Comparison of ENCODE assay signal across 19 cellular contexts in genomic region chr6:79694623-79695311, GRCh38.
A peak's percentile ranks its signal among the peaks of the same experiment; 100 is the strongest.
DNase-seq lines count a peak whose midpoint lies in the region; TF ChIP-seq lines count a peak whose summit lies in the region.
"Had no signal": no experiment of that assay in that cellular context is flagged by ENCODE, and none has a peak within 500 bp of the region (broad histone marks: within the 10 kb centered on the region; RNA-seq: fewer than 3 reads in every experiment).

No MANE protein-coding gene starts in this region.

- H3K9me3 Mint-ChIP-seq in type B pancreatic cell, result no peaks in the 10 kb centered on the region
- H3K9me3 Mint-ChIP-seq: activated naive CD4-positive, alpha-beta T cell treated with anti-CD3 and anti-CD28 coated beads, Interleukin-2, amount 50 U/mL, for 24 hours; activated T-cell treated with anti-CD3 and anti-CD28 coated beads, Interleukin-2, amount 50 U/mL, for 4 hours; central memory CD8-positive, alpha-beta T cell had no signal

- no peak overlapping the region for H3K18ac ChIP-seq in mesenchymal stem cell (ENCODE audit: low read depth in 1 of 2, low read length in 2 of 2)

- no peak overlapping the region for H3K4me2 ChIP-seq in hepatocyte
- no peak overlapping the region for H3K4me2 ChIP-seq in mesenchymal stem cell (ENCODE audit: low read length, poor library complexity, severe bottlenecking)
- H3K4me2 ChIP-seq: PC-9 had no signal

- in situ Hi-C loops in astrocyte of the cerebellum (cut with HindIII; ENCODE audit: low sequenced_read_pairs), result no loop called here

- H3K4me3 ChIP-seq in HFF-Myc (replicated peaks; ENCODE audit: low read depth, low read length) (no peak overlapping the region), astrocyte of the cerebellum (ENCODE audit: low read depth, low read length) (no peak overlapping the region), hepatocyte (no peak overlapping the region), mesenchymal stem cell (ENCODE audit: insufficient read depth in 1 of 2, low read depth in 1 of 2, low read length in 2 of 2) (no peak overlapping the region)
- H3K4me3 ChIP-seq: gastrocnemius medialis, PC-9 had no signal

- H3K9ac ChIP-seq in mesenchymal stem cell (ENCODE audit: low read length), result no peak overlapping the region

- no peak overlapping the region for H4K8ac ChIP-seq in mesenchymal stem cell (ENCODE audit: low read length)

- H3K4me1 ChIP-seq in hepatocyte (ENCODE audit: insufficient read depth) (no peaks in the 10 kb centered on the region), mesenchymal stem cell (ENCODE audit: control insufficient read depth, insufficient read depth, low read depth, low read length) (no peaks in the 10 kb centered on the region)
- H3K4me1 ChIP-seq: gastrocnemius medialis had no signal

- no peaks in the 10 kb centered on the region for H3K36me3 ChIP-seq in hepatocyte (replicated peaks; ENCODE audit: insufficient read depth, low read depth)
- H3K36me3 ChIP-seq in mesenchymal stem cell (ENCODE audit: control insufficient read depth in 1 of 2, insufficient read depth in 2 of 2, low read depth in 1 of 2, low read length in 2 of 2), result no peaks in the 10 kb centered on the region

- H3K36me3 Mint-ChIP-seq in type B pancreatic cell, result peaks cover 21% of the 10 kb centered on the region
- H3K36me3 Mint-ChIP-seq: activated naive CD4-positive, alpha-beta T cell treated with anti-CD3 and anti-CD28 coated beads, Interleukin-2, amount 50 U/mL, for 24 hours; CD14-positive monocyte had no signal

- H3K4ac ChIP-seq in mesenchymal stem cell (ENCODE audit: low read depth in 1 of 2, low read length in 2 of 2), result no peak overlapping the region

- H3K79me1 ChIP-seq in mesenchymal stem cell (replicated peaks; ENCODE audit: low read length, poor library complexity, severe bottlenecking), result no peaks in the 10 kb centered on the region

- no peak overlapping the region for H2BK120ac ChIP-seq in mesenchymal stem cell (ENCODE audit: low read depth, low read length)

- no peak overlapping the region for H2BK12ac ChIP-seq in mesenchymal stem cell (ENCODE audit: low read length in 2 of 2)

- H3K79me2 ChIP-seq in hepatocyte, result peaks cover 26% of the 10 kb centered on the region

- no peak overlapping the region for H3K4me3 Mint-ChIP-seq in type B pancreatic cell
- H3K4me3 Mint-ChIP-seq: activated naive CD4-positive, alpha-beta T cell treated with anti-CD3 and anti-CD28 coated beads, Interleukin-2, amount 50 U/mL, for 24 hours; activated T-cell treated with anti-CD3 and anti-CD28 coated beads, Interleukin-2, amount 50 U/mL, for 4 hours; CD14-positive monocyte; central memory CD8-positive, alpha-beta T cell had no signal

- peaks cover 16% of the 10 kb centered on the region for H3K4me1 Mint-ChIP-seq in type B pancreatic cell (ENCODE audit: unreplicated experiment)
- H3K4me1 Mint-ChIP-seq: activated naive CD4-positive, alpha-beta T cell treated with anti-CD3 and anti-CD28 coated beads, Interleukin-2, amount 50 U/mL, for 24 hours; CD14-positive monocyte; central memory CD8-positive, alpha-beta T cell had no signal

- no peaks in the 10 kb centered on the region for H3K27me3 ChIP-seq in hepatocyte
- no peaks in the 10 kb centered on the region for H3K27me3 ChIP-seq in mesenchymal stem cell (ENCODE audit: control insufficient read depth in 1 of 2, insufficient read depth in 1 of 2, low read length in 2 of 2)
- H3K27me3 ChIP-seq: gastrocnemius medialis had no signal

- H2BK5ac ChIP-seq in mesenchymal stem cell (ENCODE audit: low read depth, low read length, poor library complexity, severe bottlenecking), result no peak overlapping the region

- no peak overlapping the region for H2AK5ac ChIP-seq in mesenchymal stem cell (ENCODE audit: low read length, severe bottlenecking)

- no peak overlapping the region for H3K27ac ChIP-seq in hepatocyte
- H3K27ac ChIP-seq in mesenchymal stem cell (ENCODE audit: low read length, poor library complexity, severe bottlenecking), result no peak overlapping the region
- H3K27ac ChIP-seq: gastrocnemius medialis, HL-60, PC-9 had no signal

- peak; percentile 33 for TF ChIP-seq CTCF in HFF-Myc (IDR thresholded peaks at IDR 0.05; ENCODE audit: low read depth, low read length, missing control alignments)
- peak; percentile 46 for TF ChIP-seq CTCF in astrocyte of the cerebellum (IDR thresholded peaks at IDR 0.05; ENCODE audit: low read depth, low read length, missing control alignments)
- peak; percentile 7 for TF ChIP-seq CTCF in hepatocyte (IDR thresholded peaks at IDR 0.05; ENCODE audit: poor library complexity)
- TF ChIP-seq CTCF in type B pancreatic cell (conservative IDR thresholded peaks at IDR 0.05), result peak; percentile 28

- no peaks in the 10 kb centered on the region for H4K20me1 ChIP-seq in hepatocyte (ENCODE audit: insufficient read depth, poor library complexity, severe bottlenecking)

- DNase-seq in HFF-Myc (ENCODE audit: extremely low read depth, low read depth) (no peak), astrocyte of the cerebellum (ENCODE audit: low read depth) (no peak), hepatocyte (ENCODE audit: low spot score) (no peak), type B pancreatic cell (ENCODE audit: extremely low spot score, unreplicated experiment) (no peak), C1 segment of cervical spinal cord (lab: John Stamatoyannopoulos, UW) (no peak), mesenchymal stem cell (no peak), KG1 (lab: John Stamatoyannopoulos, UW) (no peak)
- DNase-seq: activated CD4-positive, alpha-beta T cell treated with anti-CD3 and anti-CD28 coated beads, Interleukin-2, amount 50 U/mL, for 4 hours; activated T-cell treated with anti-CD3 and anti-CD28 coated beads, Interleukin-2, amount 50 U/mL, for 4 hours; DMS153; gastrocnemius medialis; NCI-H1048; NCI-H526; PC-9; small intestine had no signal

- H4K91ac ChIP-seq in mesenchymal stem cell (ENCODE audit: low read length), result no peak overlapping the region

- peak overlapping the region; percentile 3 for H3K27ac Mint-ChIP-seq in type B pancreatic cell
- H3K27ac Mint-ChIP-seq: activated naive CD4-positive, alpha-beta T cell treated with anti-CD3 and anti-CD28 coated beads, Interleukin-2, amount 50 U/mL, for 24 hours; CD14-positive monocyte had no signal

- H3K9me2 ChIP-seq in hepatocyte (replicated peaks; ENCODE audit: insufficient read depth), result no peaks in the 10 kb centered on the region

- 94% methylated on average over 5 of the region's 5 CpGs for WGBS in hepatocyte (ENCODE audit: low lambda C conversion rate, missing lambda C conversion rate)
- WGBS in mesenchymal stem cell, result 81% methylated on average over 4 of the region's 5 CpGs

- no peak overlapping the region for H2BK15ac ChIP-seq in mesenchymal stem cell (ENCODE audit: low read depth, poor library complexity, severe bottlenecking)

- H3K23ac ChIP-seq in mesenchymal stem cell (ENCODE audit: low read length in 2 of 2), result no peak overlapping the region

- H2AFZ ChIP-seq in hepatocyte (no peak overlapping the region), mesenchymal stem cell (ENCODE audit: low read depth, low read length) (no peak overlapping the region)
- H2AFZ ChIP-seq: PC-9 had no signal

- H3K9me3 ChIP-seq in hepatocyte (ENCODE audit: low read depth) (no peaks in the 10 kb centered on the region), mesenchymal stem cell (ENCODE audit: control insufficient read depth, low read length) (no peaks in the 10 kb centered on the region)
- H3K9me3 ChIP-seq: gastrocnemius medialis had no signal

- no peaks in the 10 kb centered on the region for H3K27me3 Mint-ChIP-seq in type B pancreatic cell
- H3K27me3 Mint-ChIP-seq: activated naive CD4-positive, alpha-beta T cell treated with anti-CD3 and anti-CD28 coated beads, Interleukin-2, amount 50 U/mL, for 24 hours had no signal

- H3K14ac ChIP-seq in mesenchymal stem cell (ENCODE audit: low read length in 2 of 2), result no peak overlapping the region
